In genomic region chr12:25200703-25201102, GRCh38 we compare ENCODE assay signal across 20 cellular contexts.
A peak's percentile ranks its signal among the peaks of the same experiment; 100 is the strongest.
DNase-seq lines count a peak whose midpoint lies in the region; ATAC-seq, FAIRE-seq and TF ChIP-seq lines count a peak whose summit lies in the region.
"Had no signal": no experiment of that assay in that cellular context is flagged by ENCODE, and none has a peak within 500 bp of the region (broad histone marks: within the 10 kb centered on the region; RNA-seq: fewer than 3 reads in every experiment).

No MANE protein-coding gene starts in this region.

- POLR2A ChIA-PET in AG04449 (lab: Yijun Ruan, JAX): no interaction called here

- no peak for TF ChIP-seq CTCF in AG04449 (IDR thresholded peaks at IDR 0.05; ENCODE audit: insufficient read depth, low read length, missing control alignments)

- peak overlapping the region; percentile 63 for H3K27ac Mint-ChIP-seq in central memory CD8-positive, alpha-beta T cell (ENCODE audit: low read depth)

- DNase-seq in AG04449 (ENCODE audit: low read depth, low spot score) (peak; percentile 56), HTR-8/SVneo (ENCODE audit: insufficient read length, low spot score) (no peak), kidney tubule cell (ENCODE audit: low spot score) (peak; percentile 59), retina (no peak), NCI-H1417 (lab: John Stamatoyannopoulos, UW) (no peak)
- no peak for DNase-seq in central memory CD8-positive, alpha-beta T cell (ENCODE audit: low spot score in 2 of 2)
- DNase-seq: activated naive CD4-positive, alpha-beta T cell; BE2C; colonic mucosa; DMS79 treated with DMSO at 0.1 percent for 48 hours; naive thymus-derived CD8-positive, alpha-beta T cell; NCI-H2081; right cardiac atrium; stimulated activated CD4-positive, alpha-beta T cell treated with anti-CD3 and anti-CD28 coated beads, Interleukin-4, amount 100 ng/mL, for 1 hour; uterus had no signal

- FAIRE-seq in HTR-8/SVneo (lab: Jason Lieb, UNC): peak; percentile 44
- FAIRE-seq: frontal cortex, GM12878 had no signal

- peaks cover 9% of the 10 kb centered on the region for H3K36me3 Mint-ChIP-seq in central memory CD8-positive, alpha-beta T cell (ENCODE audit: insufficient read depth)

- peaks cover 26% of the 10 kb centered on the region for H3K4me1 Mint-ChIP-seq in central memory CD8-positive, alpha-beta T cell

- no peaks in the 10 kb centered on the region for H3K9me3 Mint-ChIP-seq in central memory CD8-positive, alpha-beta T cell
- H3K9me3 Mint-ChIP-seq: naive thymus-derived CD8-positive, alpha-beta T cell had no signal

- no peak overlapping the region for H3K4me3 Mint-ChIP-seq in central memory CD8-positive, alpha-beta T cell
- H3K4me3 Mint-ChIP-seq: naive thymus-derived CD8-positive, alpha-beta T cell had no signal

- CTCF ChIA-PET in AG04449 (lab: Yijun Ruan, JAX): interaction anchor here (2.3 kb wide), 1 partner anchor 187 kb away, joined by 8 read pairs; no protein-coding TSS in a partner anchor

- ATAC-seq in central memory CD8-positive, alpha-beta T cell (replicated peaks; ENCODE audit: extremely low read depth, poor library complexity, severe bottlenecking): no peak
- ATAC-seq in HG02852 (IDR thresholded peaks at IDR 0.05; ENCODE audit: unreplicated experiment) (no peak), GM21447 (IDR thresholded peaks at IDR 0.05; ENCODE audit: unreplicated experiment) (no peak)
- ATAC-seq: GM12878; naive thymus-derived CD8-positive, alpha-beta T cell; right cardiac atrium had no signal

- no peak overlapping the region for H3K4me3 ChIP-seq in AG04449 (ENCODE audit: low read depth, low read length)
- H3K4me3 ChIP-seq: colonic mucosa, GM12878, SJSA1, uterus had no signal

- H3K27me3 Mint-ChIP-seq in central memory CD8-positive, alpha-beta T cell: no peaks in the 10 kb centered on the region
- H3K27me3 Mint-ChIP-seq: naive thymus-derived CD8-positive, alpha-beta T cell had no signal

Comparison
In these comparisons a context has a peak if more than half of its experiments do, and no peak if none do; other contexts are left out.
1. DNase-seq: peak in AG04449 (single experiment) and kidney tubule cell (single experiment); none in HTR-8/SVneo (single experiment), central memory CD8-positive, alpha-beta T cell (0 of 2), retina (single experiment) and NCI-H1417 (0 of 3).